32 cellular contexts compared by ENCODE assay signal in genomic region chr3:192611411-192611810, GRCh38.
"Had no signal": no experiment of that assay in that cellular context is flagged by ENCODE, and none has a peak within 500 bp of the region (broad histone marks: within the 10 kb centered on the region; RNA-seq: fewer than 3 reads in every experiment).

No MANE protein-coding gene starts in this region.

- H3K4me3 ChIP-seq: adrenal gland, ascending aorta, body of pancreas, breast epithelium, cardiac muscle cell had no signal

- ATAC-seq: activated naive CD4-positive, alpha-beta T cell treated with anti-CD3 and anti-CD28 coated beads, Interleukin-2, amount 50 U/mL, for 72 hours; activated naive CD8-positive, alpha-beta T cell treated with anti-CD3 and anti-CD28 coated beads, Interleukin-2, amount 50 U/mL, for 24 hours; activated T-cell treated with anti-CD3 and anti-CD28 coated beads, Interleukin-2, amount 50 U/mL, for 4 hours; activated T-cell treated with anti-CD3 and anti-CD28 coated beads, Interleukin-2, amount 50 U/mL, for 72 hours; activated T-helper 17 cell treated with anti-CD3 and anti-CD28 coated beads, Interleukin-2, amount 50 U/mL, for 72 hours; body of pancreas had no signal

- H3K36me3 ChIP-seq: adrenal gland, ascending aorta, brain microvascular endothelial cell, breast epithelium, cardiac muscle cell had no signal

- H3K27me3 ChIP-seq: adrenal gland, ascending aorta, body of pancreas, brain microvascular endothelial cell, breast epithelium, cardiac muscle cell had no signal

- H3K27ac ChIP-seq: adrenal gland, ascending aorta, body of pancreas, brain microvascular endothelial cell, breast epithelium, cardiac muscle cell had no signal

- H3K9me3 ChIP-seq: adrenal gland, ascending aorta, body of pancreas, breast epithelium had no signal

- H3K4me1 ChIP-seq: adrenal gland, ascending aorta, body of pancreas, breast epithelium had no signal

- DNase-seq: activated effector memory CD4-positive, alpha-beta T cell treated with anti-CD3 and anti-CD28 coated beads, Interleukin-2, amount 50 U/mL, for 16 hours; activated effector memory CD4-positive, alpha-beta T cell treated with Interleukin-2 at 50 U/mL for 16 hours; activated gamma-delta T cell; activated gamma-delta T cell treated with Interleukin-2 at 50 U/mL for 16 hours; activated naive CD4-positive, alpha-beta T cell; activated naive CD4-positive, alpha-beta T cell treated with anti-CD3 and anti-CD28 coated beads for 36 hours; activated naive CD4-positive, alpha-beta T cell treated with anti-CD3 and anti-CD28 coated beads, Interleukin-2, amount 10 ng/mL, durations not matched to agents 7 days and 5 days; activated naive CD4-positive, alpha-beta T cell treated with anti-CD3 and anti-CD28 coated beads, Interleukin-2, amount 50 U/mL, for 16 hours; activated naive CD4-positive, alpha-beta T cell treated with Interleukin-2 at 50 U/mL for 16 hours; activated naive CD8-positive, alpha-beta T cell treated with anti-CD3 and anti-CD28 coated beads for 36 hours; activated naive CD8-positive, alpha-beta T cell treated with anti-CD3 and anti-CD28 coated beads, Interleukin-2, amount 10 ng/mL, durations not matched to agents 7 days and 5 days; activated naive CD8-positive, alpha-beta T cell treated with anti-CD3 and anti-CD28 coated beads, Interleukin-2, amount 50 U/mL, for 24 hours; activated T-cell treated with anti-CD3 and anti-CD28 coated beads for 4 hours; activated T-cell treated with anti-CD3 and anti-CD28 coated beads, Interleukin-2, amount 50 U/mL, for 1 hour; activated T-cell treated with anti-CD3 and anti-CD28 coated beads, Interleukin-2, amount 50 U/mL, for 24 hours; activated T-cell treated with anti-CD3 and anti-CD28 coated beads, Interleukin-2, amount 50 U/mL, for 4 hours; activated T-cell treated with anti-CD3 and anti-CD28 coated beads, Interleukin-2, amount 50 U/mL, for 48 hours; activated T-cell treated with anti-CD3 and anti-CD28 coated beads, Interleukin-2, amount 50 U/mL, for 72 hours; adrenal gland; amniotic stem cell; amygdala; anterior cingulate cortex; aorta; body of pancreas; brain microvascular endothelial cell; central memory CD4-positive, alpha-beta T cell; cerebellar nuclear complex had no signal
